ENCODE assay signal across 22 cellular contexts in the genomic region with DNA sequence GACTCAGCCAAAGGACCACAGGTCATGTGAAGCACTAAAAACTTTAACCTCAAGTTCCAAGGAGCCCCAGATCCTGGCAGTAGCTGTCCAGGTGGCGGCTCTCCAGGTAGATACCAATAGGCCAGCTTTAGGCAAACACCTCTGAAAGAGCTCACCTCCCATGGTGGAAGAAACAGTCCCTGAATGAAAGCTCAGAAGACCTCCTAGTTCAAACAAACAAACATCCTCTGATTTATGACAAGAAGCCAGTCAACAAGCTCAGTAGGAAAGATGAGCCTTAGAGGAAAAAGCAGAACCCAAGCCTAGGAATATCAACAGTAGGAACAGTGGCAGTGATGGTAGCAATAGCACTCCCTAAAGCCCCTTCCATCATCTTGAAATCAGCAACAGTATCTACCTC.
"Had no signal": no experiment of that assay in that cellular context is flagged by ENCODE, and none has a peak within 500 bp of the region (broad histone marks: within the 10 kb centered on the region; RNA-seq: fewer than 3 reads in every experiment).

No MANE protein-coding gene starts in this region.

- H3K9ac ChIP-seq: parathyroid adenoma had no signal

- H3K9me3 ChIP-seq: gastrocnemius medialis, mucosa of descending colon, right atrium auricular region, testis, transverse colon, upper lobe of right lung, vagina had no signal

- DNase-seq: effector CD8-positive, alpha-beta T cell; endodermal cell; foreskin fibroblast; gastrocnemius medialis; head of caudate nucleus; mucosa of descending colon; naive B cell; stimulated activated CD4-positive, alpha-beta T cell treated with anti-CD3 and anti-CD28 coated beads, Interleukin-4, amount 100 ng/mL, for 4 hours; stimulated activated naive CD8-positive, alpha-beta T cell treated with anti-CD3 and anti-CD28 coated beads, Interleukin-15, Interleukin-2, amounts not matched to agents 100 U/mL and 50 U/mL, for 24 hours; substantia nigra; testis; transverse colon; upper lobe of right lung had no signal

- H3K36me3 ChIP-seq: gastrocnemius medialis, right atrium auricular region, transverse colon, upper lobe of right lung, vagina had no signal

- ATAC-seq: esophagus mucosa; gastrocnemius medialis; mucosa of descending colon; natural killer cell treated with Interleukin-12 subunit alpha and Interleukin-12 subunit beta and Interleukin-15 and Interleukin-18, amount 100 ng/mL, for 72 hours; sciatic nerve; stimulated activated memory B cell treated with anti-CD40 and anti-IgM and Interleukin-4, amounts not matched to agents 10 μg/mL and 1 μg/mL and 100 μg/mL, for 72 hours; stimulated activated naive CD8-positive, alpha-beta T cell treated with anti-CD3 and anti-CD28 coated beads, Interleukin-15, Interleukin-2, amounts not matched to agents 100 U/mL and 50 U/mL, for 24 hours; upper lobe of right lung had no signal

- H3K4me3 ChIP-seq: gastrocnemius medialis, lung, mucosa of descending colon, right atrium auricular region, testis, transverse colon, upper lobe of right lung, vagina had no signal

- H3K4me1 ChIP-seq: parathyroid adenoma had no signal

- H3K27me3 ChIP-seq: gastrocnemius medialis, right atrium auricular region, testis, transverse colon, upper lobe of right lung, vagina had no signal

- H2AFZ ChIP-seq: parathyroid adenoma had no signal

- H3K27ac ChIP-seq: epithelial cell of prostate, parathyroid adenoma, testis, upper lobe of right lung had no signal
